10 cellular contexts compared by ENCODE assay signal in genomic region chr11:67409261-67409666, GRCh38. TPM values are rescaled to one million over a fixed set of nuclear protein-coding genes. Genes with fewer than 3 reads are reported as not detected.
DNase-seq lines count a peak whose midpoint lies in the region; ATAC-seq, FAIRE-seq and TF ChIP-seq lines count a peak whose summit lies in the region.
"Had no signal": no experiment of that assay in that cellular context is flagged by ENCODE, and none has a peak within 500 bp of the region (broad histone marks: within the 10 kb centered on the region; RNA-seq: fewer than 3 reads in every experiment).

No MANE protein-coding gene starts in this region.

- H3K27me3 ChIP-seq in right lobe of liver: no peaks in the 10 kb centered on the region
- peaks cover 3 to 34% of the 10 kb centered on the region in 2 experiments; a peak in 4 of 5 replicates for H3K27me3 ChIP-seq in HepG2 (ENCODE audit: control insufficient read depth in 1 of 2, insufficient read depth in 2 of 2, low read length in 2 of 2)

- intact Hi-C loops in right lobe of liver (cut with DNase I): no loop called here
- intact Hi-C loops in HepG2 (cut with micrococcal nuclease; ENCODE audit: unreplicated experiment): no loop called here
- intact Hi-C loops in Right ventricle myocardium inferior (cut with DNase I): no loop called here

- no peaks in the 10 kb centered on the region for H4K20me1 ChIP-seq in HepG2 (ENCODE audit: insufficient read depth, low read length)

- POLR2A ChIA-PET in HepG2 (lab: Yijun Ruan, JAX): no interaction called here

- TF ChIP-seq RAD21 in HepG2 (CRISPR knock-in tag; IDR thresholded peaks at IDR 0.05): no peak

- H3K36me3 ChIP-seq in right lobe of liver (no peaks in the 10 kb centered on the region), HepG2 (replicated peaks in 1 of 2; ENCODE audit: control insufficient read depth in 1 of 2, insufficient read depth in 2 of 2, low read length in 2 of 2) (no peaks in the 10 kb centered on the region)

- BruUV-seq in HepG2 (replicated peaks; lab: Mats Ljungman, UMichigan): no TSS peak

- CTCF ChIA-PET in HepG2 (lab: Yijun Ruan, JAX; ENCODE audit: low intra/inter-chr PET ratio, low total read pairs): no interaction called here

- no peaks in the 10 kb centered on the region for H3K79me2 ChIP-seq in HepG2 (ENCODE audit: insufficient read depth, low read length)

- H3K9ac ChIP-seq in HepG2 (ENCODE audit: insufficient read depth, low read depth, low read length): no peak overlapping the region

- TF ChIP-seq CTCF in right lobe of liver (IDR thresholded peaks at IDR 0.05) (no peak), HepG2 (CRISPR knock-in tag; IDR thresholded peaks at IDR 0.05) (no peak)

- TF ChIP-seq POLR2A in right lobe of liver (IDR thresholded peaks at IDR 0.05): no peak
- no peak for TF ChIP-seq POLR2A in HepG2 (IDR thresholded peaks at IDR 0.05; ENCODE audit: insufficient read depth in 1 of 2, low read depth in 2 of 2, low read length in 2 of 2)

- TF ChIP-seq EP300 in HepG2 (IDR thresholded peaks at IDR 0.05; ENCODE audit: low read depth in 2 of 2, low read length in 2 of 2) (no peak), HepG2 (CRISPR knock-in tag; IDR thresholded peaks at IDR 0.05; ENCODE audit: borderline replicate concordance) (no peak)

- ATAC-seq in right lobe of liver: peak in 3 of 4 donors; percentile 5 to 34 (median 22)
- no peak for ATAC-seq in HepG2
- ATAC-seq in Right ventricle myocardium inferior: no peak

- no peak overlapping the region for H3K4me3 ChIP-seq in right lobe of liver
- no peak overlapping the region for H3K4me3 ChIP-seq in HepG2 (replicated peaks in 1 of 3; ENCODE audit: insufficient read depth in 1 of 3, low read depth in 2 of 3, low read length in 3 of 3)

- DNase-seq in right lobe of liver: no peak
- DNase-seq in HepG2 (ENCODE audit: low spot score): no peak
- peak; percentile 60 for DNase-seq in T-helper 9 cell
- DNase-seq in effector CD8-positive, alpha-beta T cell (lab: John Stamatoyannopoulos, UW): peak; percentile 46
- no peak for DNase-seq in Right ventricle myocardium inferior (ENCODE audit: missing footprints)
- DNase-seq in NCI-H345 (lab: John Stamatoyannopoulos, UW): no peak
- DNase-seq in midbrain (lab: John Stamatoyannopoulos, UW): no peak
- DNase-seq in H4 (ENCODE audit: low spot score): no peak
- DNase-seq: ACHN had no signal

- in situ Hi-C loops in HepG2 (cut with HindIII; ENCODE audit: extremely low pct_ligation_motif_present, low pct_unique_long_range_greater_than_20kb): no loop called here

- no peak overlapping the region for H2AFZ ChIP-seq in HepG2 (ENCODE audit: low read length)

- H3K9me3 ChIP-seq in right lobe of liver (no peaks in the 10 kb centered on the region), HepG2 (ENCODE audit: low read length) (no peaks in the 10 kb centered on the region)

- no peak overlapping the region for H3K27ac ChIP-seq in right lobe of liver
- H3K27ac ChIP-seq in HepG2 (ENCODE audit: extremely low read length, insufficient read depth, low read length): no peak overlapping the region

- WGBS in right lobe of liver (ENCODE audit: insufficient coverage, low coverage, low lambda C conversion rate, missing lambda C conversion rate): 10% methylated on average over 2 of the region's 24 CpGs
- WGBS in HepG2 (ENCODE audit: low lambda C conversion rate): 65% methylated on average over 10 of the region's 24 CpGs

- FAIRE-seq in HepG2 (lab: Jason Lieb, UNC): no peak

- H3K4me1 ChIP-seq in right lobe of liver (no peaks in the 10 kb centered on the region), HepG2 (ENCODE audit: insufficient read depth, low read length) (peaks cover 65% of the 10 kb centered on the region)

- no peak overlapping the region for H3K4me2 ChIP-seq in HepG2 (ENCODE audit: low read depth, low read length)

RNA-seq across cellular contexts. Expression of gene TBC1D10C, which starts 5.4 kb away (rescaled TPM):
- 1 to 10 TPM in 5 of 6 experiments, under 1 TPM in 1; 0.73 to 2.7 (median 1.9) TPM for total RNA-seq in right lobe of liver
- total RNA-seq in HepG2 (2016; rRNA removed; fragmentation: Illumina TruSeq; extraction: Trizol): 0.81 and 1.0 TPM in 2 replicates
- total RNA-seq in HepG2 (2016; cell fraction: cytosol; rRNA removed; fragmentation: Illumina TruSeq; extraction: Trizol; ENCODE audit: low read depth): 0.44 and 0.81 TPM in 2 replicates
- total RNA-seq in HepG2 (2016; cell fraction: insoluble cytoplasmic fraction; rRNA removed; fragmentation: Illumina TruSeq; extraction: Trizol): 0.92 and 1.1 TPM in 2 replicates
- total RNA-seq in HepG2 (2016; cell fraction: membrane; rRNA removed; fragmentation: Illumina TruSeq; extraction: Trizol): 0.45 and 0.59 TPM in 2 replicates
- total RNA-seq in HepG2 (2016; cell fraction: nucleus; rRNA removed; fragmentation: Illumina TruSeq; extraction: Trizol): 0.50 and 0.84 TPM in 2 replicates
- polyA plus RNA-seq in HepG2 (2011; rRNA removed): 1.8 and 2.8 TPM in 2 replicates
- polyA plus RNA-seq in HepG2 (2011; cell fraction: cytosol; rRNA removed): 1.3 and 2.7 TPM in 2 replicates
- 26.5 and 39.6 TPM in 2 replicates for polyA plus RNA-seq in HepG2 (2011; cell fraction: nucleus; rRNA removed)
- 0.97 and 2.1 TPM in 2 replicates for polyA plus RNA-seq in HepG2 (2012)
- 0.19 and 0.28 TPM in 2 replicates for polyA plus RNA-seq in HepG2 (2016; cell fraction: cytosol; fragmentation: Illumina TruSeq; extraction: Trizol; ENCODE audit: low read depth)
- polyA plus RNA-seq in HepG2 (2016; cell fraction: insoluble cytoplasmic fraction; fragmentation: Illumina TruSeq; extraction: Trizol; ENCODE audit: low read depth): 0.60 and 1.1 TPM in 2 replicates
- 0.57 and 0.73 TPM in 2 replicates for polyA plus RNA-seq in HepG2 (2016; cell fraction: membrane; fragmentation: Illumina TruSeq; extraction: Trizol; ENCODE audit: low read depth)
- 2.9 and 3.4 TPM in 2 replicates for polyA plus RNA-seq in HepG2 (2016; cell fraction: nucleus; fragmentation: Illumina TruSeq; extraction: Trizol; ENCODE audit: insufficient read depth, low read depth)
- polyA minus RNA-seq in HepG2 (2011; rRNA and poly(A)+ RNA removed; ENCODE audit: low replicate concordance): 2.2 TPM in 1 of 2 replicates, not detected in the other
- 0.59 and 0.88 TPM in 2 replicates for polyA minus RNA-seq in HepG2 (2011; cell fraction: cytosol; rRNA and poly(A)+ RNA removed)
- 2.3 and 3.4 TPM in 2 replicates for polyA minus RNA-seq in HepG2 (2011; cell fraction: nucleus; rRNA and poly(A)+ RNA removed)
- 1.3 TPM for total RNA-seq in Right ventricle myocardium inferior
- total RNA-seq in H4 (2014; rRNA removed; shearing (Covaris generic)): not detected in 2 replicates
- polyA plus RNA-seq: neural cell had no signal

RNA-seq across cellular contexts. Expression of gene CARNS1, which starts 6.2 kb away (rescaled TPM):
- total RNA-seq in right lobe of liver: under 1 TPM in 5 of 6 experiments, not detected in 1; 0.12 to 0.31 (median 0.22) TPM
- not detected in 2 replicates for total RNA-seq in HepG2 (2016; rRNA removed; fragmentation: Illumina TruSeq; extraction: Trizol)
- not detected in 2 replicates for total RNA-seq in HepG2 (2016; cell fraction: cytosol; rRNA removed; fragmentation: Illumina TruSeq; extraction: Trizol; ENCODE audit: low read depth)
- not detected in 2 replicates for total RNA-seq in HepG2 (2016; cell fraction: insoluble cytoplasmic fraction; rRNA removed; fragmentation: Illumina TruSeq; extraction: Trizol)
- not detected in 2 replicates for total RNA-seq in HepG2 (2016; cell fraction: membrane; rRNA removed; fragmentation: Illumina TruSeq; extraction: Trizol)
- not detected in 2 replicates for total RNA-seq in HepG2 (2016; cell fraction: nucleus; rRNA removed; fragmentation: Illumina TruSeq; extraction: Trizol)
- 0.01 TPM in 1 of 2 replicates, not detected in the other for polyA plus RNA-seq in HepG2 (2011; rRNA removed)
- polyA plus RNA-seq in HepG2 (2011; cell fraction: cytosol; rRNA removed): 0.01 TPM in 1 of 2 replicates, not detected in the other
- not detected in 2 replicates for polyA plus RNA-seq in HepG2 (2011; cell fraction: nucleus; rRNA removed)
- polyA plus RNA-seq in HepG2 (2012): 0.04 TPM in 1 of 2 replicates, not detected in the other
- polyA plus RNA-seq in HepG2 (2016; cell fraction: cytosol; fragmentation: Illumina TruSeq; extraction: Trizol; ENCODE audit: low read depth): not detected in 2 replicates
- not detected in 2 replicates for polyA plus RNA-seq in HepG2 (2016; cell fraction: insoluble cytoplasmic fraction; fragmentation: Illumina TruSeq; extraction: Trizol; ENCODE audit: low read depth)
- not detected in 2 replicates for polyA plus RNA-seq in HepG2 (2016; cell fraction: membrane; fragmentation: Illumina TruSeq; extraction: Trizol; ENCODE audit: low read depth)
- polyA plus RNA-seq in HepG2 (2016; cell fraction: nucleus; fragmentation: Illumina TruSeq; extraction: Trizol; ENCODE audit: insufficient read depth, low read depth): not detected in 2 replicates
- polyA minus RNA-seq in HepG2 (2011; rRNA and poly(A)+ RNA removed; ENCODE audit: low replicate concordance): 0.05 and 0.12 TPM in 2 replicates
- not detected in 2 replicates for polyA minus RNA-seq in HepG2 (2011; cell fraction: cytosol; rRNA and poly(A)+ RNA removed)
- polyA minus RNA-seq in HepG2 (2011; cell fraction: nucleus; rRNA and poly(A)+ RNA removed): not detected in 2 replicates
- total RNA-seq in Right ventricle myocardium inferior: 14.1 TPM
- total RNA-seq in H4 (2014; rRNA removed; shearing (Covaris generic)): not detected in 2 replicates
- polyA plus RNA-seq: neural cell had no signal

RNA-seq across cellular contexts. Expression of gene PPP1CA, which starts 7.6 kb away (rescaled TPM):
- total RNA-seq in right lobe of liver (100 to 1,000 TPM in 2 of 6 experiments, 10 to 100 TPM in 4; 64.2 to 102 (median 71.1) TPM), HepG2 (2016; rRNA removed; fragmentation: Illumina TruSeq; extraction: Trizol) (170 and 188 TPM in 2 replicates), Right ventricle myocardium inferior (112 TPM)
- total RNA-seq in HepG2 (2016; cell fraction: cytosol; rRNA removed; fragmentation: Illumina TruSeq; extraction: Trizol; ENCODE audit: low read depth): 49.0 and 62.5 TPM in 2 replicates
- total RNA-seq in HepG2 (2016; cell fraction: insoluble cytoplasmic fraction; rRNA removed; fragmentation: Illumina TruSeq; extraction: Trizol): 171 and 181 TPM in 2 replicates
- total RNA-seq in HepG2 (2016; cell fraction: membrane; rRNA removed; fragmentation: Illumina TruSeq; extraction: Trizol): 78.0 and 95.5 TPM in 2 replicates
- total RNA-seq in HepG2 (2016; cell fraction: nucleus; rRNA removed; fragmentation: Illumina TruSeq; extraction: Trizol): 66.5 and 72.2 TPM in 2 replicates
- 149 and 173 TPM in 2 replicates for polyA plus RNA-seq in HepG2 (2011; rRNA removed)
- 212 and 274 TPM in 2 replicates for polyA plus RNA-seq in HepG2 (2011; cell fraction: cytosol; rRNA removed)
- polyA plus RNA-seq in HepG2 (2011; cell fraction: nucleus; rRNA removed): 137 and 147 TPM in 2 replicates
- polyA plus RNA-seq in HepG2 (2012): 91.5 and 93.8 TPM in 2 replicates
- 58.1 and 67.4 TPM in 2 replicates for polyA plus RNA-seq in HepG2 (2016; cell fraction: cytosol; fragmentation: Illumina TruSeq; extraction: Trizol; ENCODE audit: low read depth)
- 192 and 207 TPM in 2 replicates for polyA plus RNA-seq in HepG2 (2016; cell fraction: insoluble cytoplasmic fraction; fragmentation: Illumina TruSeq; extraction: Trizol; ENCODE audit: low read depth)
- 72.5 and 83.6 TPM in 2 replicates for polyA plus RNA-seq in HepG2 (2016; cell fraction: membrane; fragmentation: Illumina TruSeq; extraction: Trizol; ENCODE audit: low read depth)
- 110 and 123 TPM in 2 replicates for polyA plus RNA-seq in HepG2 (2016; cell fraction: nucleus; fragmentation: Illumina TruSeq; extraction: Trizol; ENCODE audit: insufficient read depth, low read depth)
- 209 and 295 TPM in 2 replicates for polyA minus RNA-seq in HepG2 (2011; rRNA and poly(A)+ RNA removed; ENCODE audit: low replicate concordance)
- polyA minus RNA-seq in HepG2 (2011; cell fraction: cytosol; rRNA and poly(A)+ RNA removed): 83.6 and 84.9 TPM in 2 replicates
- 31.7 and 34.7 TPM in 2 replicates for polyA minus RNA-seq in HepG2 (2011; cell fraction: nucleus; rRNA and poly(A)+ RNA removed)
- 212 and 231 TPM in 2 replicates for total RNA-seq in H4 (2014; rRNA removed; shearing (Covaris generic))

RNA-seq across cellular contexts. Expression of gene RAD9A, which starts 17.5 kb away (rescaled TPM):
- total RNA-seq in right lobe of liver: 10 to 100 TPM in 2 of 6 experiments, 1 to 10 TPM in 4; 5.3 to 13.2 (median 6.2) TPM
- 6.1 and 10.1 TPM in 2 replicates for total RNA-seq in HepG2 (2016; rRNA removed; fragmentation: Illumina TruSeq; extraction: Trizol)
- total RNA-seq in HepG2 (2016; cell fraction: cytosol; rRNA removed; fragmentation: Illumina TruSeq; extraction: Trizol; ENCODE audit: low read depth): 4.1 and 5.9 TPM in 2 replicates
- 5.8 and 13.4 TPM in 2 replicates for total RNA-seq in HepG2 (2016; cell fraction: insoluble cytoplasmic fraction; rRNA removed; fragmentation: Illumina TruSeq; extraction: Trizol)
- 4.4 and 5.5 TPM in 2 replicates for total RNA-seq in HepG2 (2016; cell fraction: membrane; rRNA removed; fragmentation: Illumina TruSeq; extraction: Trizol)
- total RNA-seq in HepG2 (2016; cell fraction: nucleus; rRNA removed; fragmentation: Illumina TruSeq; extraction: Trizol): 14.1 and 16.4 TPM in 2 replicates
- 14.7 and 15.7 TPM in 2 replicates for polyA plus RNA-seq in HepG2 (2011; rRNA removed)
- 4.4 and 7.5 TPM in 2 replicates for polyA plus RNA-seq in HepG2 (2011; cell fraction: cytosol; rRNA removed)
- 60.6 and 87.4 TPM in 2 replicates for polyA plus RNA-seq in HepG2 (2011; cell fraction: nucleus; rRNA removed)
- 6.9 and 9.5 TPM in 2 replicates for polyA plus RNA-seq in HepG2 (2012)
- polyA plus RNA-seq in HepG2 (2016; cell fraction: cytosol; fragmentation: Illumina TruSeq; extraction: Trizol; ENCODE audit: low read depth): 3.7 and 4.6 TPM in 2 replicates
- polyA plus RNA-seq in HepG2 (2016; cell fraction: insoluble cytoplasmic fraction; fragmentation: Illumina TruSeq; extraction: Trizol; ENCODE audit: low read depth): 6.4 and 7.5 TPM in 2 replicates
- polyA plus RNA-seq in HepG2 (2016; cell fraction: membrane; fragmentation: Illumina TruSeq; extraction: Trizol; ENCODE audit: low read depth): 4.8 and 5.8 TPM in 2 replicates
- 61.7 and 63.7 TPM in 2 replicates for polyA plus RNA-seq in HepG2 (2016; cell fraction: nucleus; fragmentation: Illumina TruSeq; extraction: Trizol; ENCODE audit: insufficient read depth, low read depth)
- 6.7 and 12.7 TPM in 2 replicates for polyA minus RNA-seq in HepG2 (2011; rRNA and poly(A)+ RNA removed; ENCODE audit: low replicate concordance)
- polyA minus RNA-seq in HepG2 (2011; cell fraction: cytosol; rRNA and poly(A)+ RNA removed): 1.9 and 4.6 TPM in 2 replicates
- polyA minus RNA-seq in HepG2 (2011; cell fraction: nucleus; rRNA and poly(A)+ RNA removed): 11.1 TPM in 2 replicates
- 6.9 TPM for total RNA-seq in Right ventricle myocardium inferior
- 7.3 and 8.3 TPM in 2 replicates for total RNA-seq in H4 (2014; rRNA removed; shearing (Covaris generic))

RNA-seq across cellular contexts. Expression of gene RPS6KB2, which starts 19.0 kb away (rescaled TPM):
- total RNA-seq in right lobe of liver (10 to 100 TPM; 18.8 to 37.1 (median 27.1) TPM), HepG2 (2016; rRNA removed; fragmentation: Illumina TruSeq; extraction: Trizol) (35.3 and 54.8 TPM in 2 replicates), Right ventricle myocardium inferior (27.8 TPM)
- 168 and 174 TPM in 2 replicates for total RNA-seq in HepG2 (2016; cell fraction: cytosol; rRNA removed; fragmentation: Illumina TruSeq; extraction: Trizol; ENCODE audit: low read depth)
- total RNA-seq in HepG2 (2016; cell fraction: insoluble cytoplasmic fraction; rRNA removed; fragmentation: Illumina TruSeq; extraction: Trizol): 32.3 and 55.5 TPM in 2 replicates
- 208 and 210 TPM in 2 replicates for total RNA-seq in HepG2 (2016; cell fraction: membrane; rRNA removed; fragmentation: Illumina TruSeq; extraction: Trizol)
- 30.9 and 37.1 TPM in 2 replicates for total RNA-seq in HepG2 (2016; cell fraction: nucleus; rRNA removed; fragmentation: Illumina TruSeq; extraction: Trizol)
- 52.9 and 59.2 TPM in 2 replicates for polyA plus RNA-seq in HepG2 (2011; rRNA removed)
- polyA plus RNA-seq in HepG2 (2011; cell fraction: cytosol; rRNA removed): 53.5 and 73.0 TPM in 2 replicates
- polyA plus RNA-seq in HepG2 (2011; cell fraction: nucleus; rRNA removed): 93.3 and 107 TPM in 2 replicates
- polyA plus RNA-seq in HepG2 (2012): 29.0 and 33.0 TPM in 2 replicates
- 249 TPM in 2 replicates for polyA plus RNA-seq in HepG2 (2016; cell fraction: cytosol; fragmentation: Illumina TruSeq; extraction: Trizol; ENCODE audit: low read depth)
- 40.0 and 51.3 TPM in 2 replicates for polyA plus RNA-seq in HepG2 (2016; cell fraction: insoluble cytoplasmic fraction; fragmentation: Illumina TruSeq; extraction: Trizol; ENCODE audit: low read depth)
- 229 and 244 TPM in 2 replicates for polyA plus RNA-seq in HepG2 (2016; cell fraction: membrane; fragmentation: Illumina TruSeq; extraction: Trizol; ENCODE audit: low read depth)
- 58.6 and 65.2 TPM in 2 replicates for polyA plus RNA-seq in HepG2 (2016; cell fraction: nucleus; fragmentation: Illumina TruSeq; extraction: Trizol; ENCODE audit: insufficient read depth, low read depth)
- 70.8 and 120 TPM in 2 replicates for polyA minus RNA-seq in HepG2 (2011; rRNA and poly(A)+ RNA removed; ENCODE audit: low replicate concordance)
- 23.5 and 24.7 TPM in 2 replicates for polyA minus RNA-seq in HepG2 (2011; cell fraction: cytosol; rRNA and poly(A)+ RNA removed)
- polyA minus RNA-seq in HepG2 (2011; cell fraction: nucleus; rRNA and poly(A)+ RNA removed): 27.9 and 33.3 TPM in 2 replicates
- 38.1 and 51.3 TPM in 2 replicates for total RNA-seq in H4 (2014; rRNA removed; shearing (Covaris generic))

Comparison
In these comparisons a context has a peak if more than half of its experiments do, and no peak if none do; other contexts are left out.
1. ATAC-seq: peak in right lobe of liver (3 of 4); none in HepG2 (single experiment) and Right ventricle myocardium inferior (single experiment).
2. DNase-seq: peak in T-helper 9 cell (single experiment) and effector CD8-positive, alpha-beta T cell (single experiment); none in right lobe of liver (0 of 3), HepG2 (single experiment), Right ventricle myocardium inferior (single experiment), NCI-H345 (single experiment), midbrain (single experiment) and H4 (single experiment).
3. RNA of gene CARNS1, which starts 6.2 kb away (total RNA-seq): 14.1 TPM in Right ventricle myocardium inferior (single experiment); 0.12 to 0.31 TPM in right lobe of liver, not detected in HepG2 and not detected in H4; every median in the first group is over 10 times any median in the second.